7 cellular contexts compared by ENCODE assay signal in genomic region chr2:155695505-155695904, GRCh38.
"Had no signal": no experiment of that assay in that cellular context is flagged by ENCODE, and none has a peak within 500 bp of the region (broad histone marks: within the 10 kb centered on the region; RNA-seq: fewer than 3 reads in every experiment).

No MANE protein-coding gene starts in this region.

- FAIRE-seq: GM12878, GM12891, GM12892, GM18507, GM19239 had no signal

- ATAC-seq: GM12878 had no signal

- H3K4me3 ChIP-seq: GM12878 had no signal

- DNase-seq: GDM1, GF-D8 had no signal
